ENCODE assay signal across 1 cellular context in genomic region chr7:44847920-44848634, GRCh38.
TF ChIP-seq lines count a peak whose summit lies in the region.

TSS of gene H2AZ2 (minus strand) at chr7:44848087. CDS start at chr7:44847971, 116 bp downstream.

TF ChIP-seq in HepG2, 621 proteins besides CTCF, POLR2A, EP300 and RAD21 (continued from another document and continues in another):
- TF ChIP-seq HMGXB3 (CRISPR knock-in tag; IDR thresholded peaks at IDR 0.05; ENCODE audit: borderline replicate concordance) (peak; percentile 99), MED1 (CRISPR knock-in tag; IDR thresholded peaks at IDR 0.05) (peak; percentile 47; the same call in 1 of the 2 replicates), PHF8 (CRISPR knock-in tag; IDR thresholded peaks at IDR 0.05) (peak; percentile 58), ZKSCAN8 (CRISPR knock-in tag; IDR thresholded peaks at IDR 0.05; ENCODE audit: borderline replicate concordance) (peak; percentile 73; the same call in 1 of the 2 replicates), SPEN (CRISPR knock-in tag; IDR thresholded peaks at IDR 0.05; ENCODE audit: low read depth) (peak; percentile 84), ZSCAN30 (CRISPR knock-in tag; IDR thresholded peaks at IDR 0.05) (no peak), SALL1 (CRISPR knock-in tag; IDR thresholded peaks at IDR 0.05) (peak; percentile 65), ZFYVE20 (CRISPR knock-in tag; IDR thresholded peaks at IDR 0.05; ENCODE audit: borderline replicate concordance, low read depth) (no peak), POLR2G (IDR thresholded peaks at IDR 0.05; ENCODE audit: low read depth, low read length) (peak; percentile 75), IRF2 (CRISPR knock-in tag; IDR thresholded peaks at IDR 0.05) (peak; percentile 56; the same call in 1 of the 2 replicates), ZUFSP (CRISPR knock-in tag; IDR thresholded peaks at IDR 0.05; ENCODE audit: borderline replicate concordance) (no peak), ZFY (CRISPR knock-in tag; IDR thresholded peaks at IDR 0.05) (peak; percentile 64; the same call in 1 of the 2 replicates), ZNF678 (CRISPR knock-in tag; IDR thresholded peaks at IDR 0.05) (peak; percentile 63; the same call in 1 of the 2 replicates), ZNF629 (CRISPR knock-in tag; conservative IDR thresholded peaks at IDR 0.05) (0 out of 2 replicates have a peak, but pooled peaks have one; percentile 21), TAF1 (CRISPR knock-in tag; IDR thresholded peaks at IDR 0.05) (peak; percentile 57; the same call in 1 of the 2 replicates), ZNF367 (CRISPR knock-in tag; IDR thresholded peaks at IDR 0.05; ENCODE audit: borderline replicate concordance) (peak; percentile 59; the same call in 1 of the 2 replicates), HNRNPLL (IDR thresholded peaks at IDR 0.05; ENCODE audit: low read depth, low read length, poor library complexity, severe bottlenecking) (peak; percentile 79), KMT2B (CRISPR knock-in tag; IDR thresholded peaks at IDR 0.05) (peak; percentile 48; the same call in 1 of the 2 replicates), SIX1 (CRISPR knock-in tag; IDR thresholded peaks at IDR 0.05; ENCODE audit: borderline replicate concordance) (no peak), PBX3 (CRISPR knock-in tag; IDR thresholded peaks at IDR 0.05; ENCODE audit: borderline replicate concordance) (peak; percentile 97), TP53 (CRISPR knock-in tag; conservative IDR thresholded peaks at IDR 0.05) (0 out of 2 replicates have a peak, but pooled peaks have one; percentile 69), CENPBD1 (CRISPR knock-in tag; IDR thresholded peaks at IDR 0.05; ENCODE audit: borderline replicate concordance, low read depth) (no peak), MIER3 (CRISPR knock-in tag; IDR thresholded peaks at IDR 0.05; ENCODE audit: borderline replicate concordance) (no peak), ZNF256 (CRISPR knock-in tag; conservative IDR thresholded peaks at IDR 0.05) (peak; percentile 72; the same call in 1 of the 2 replicates), ZNF20 (CRISPR knock-in tag; IDR thresholded peaks at IDR 0.05) (0 out of 2 replicates have a peak, but pooled peaks have one; percentile 62), DMAP1 (CRISPR knock-in tag; IDR thresholded peaks at IDR 0.05) (peak; percentile 82), ZNF24 (IDR thresholded peaks at IDR 0.05) (no peak), ZNF619 (CRISPR knock-in tag; IDR thresholded peaks at IDR 0.05) (no peak), ZNF841 (CRISPR knock-in tag; IDR thresholded peaks at IDR 0.05; ENCODE audit: borderline replicate concordance) (no peak), GABPB1 (CRISPR knock-in tag; IDR thresholded peaks at IDR 0.05) (peak; percentile 77), FOXA1 (IDR thresholded peaks at IDR 0.05) (no peak), FOXA1 (CRISPR knock-in tag; IDR thresholded peaks at IDR 0.05) (peak; percentile 45), PRMT3 (CRISPR knock-in tag; IDR thresholded peaks at IDR 0.05; ENCODE audit: borderline replicate concordance, low read depth) (0 out of 2 replicates have a peak, but pooled peaks have one; percentile 50), TERF1 (CRISPR knock-in tag; IDR thresholded peaks at IDR 0.05) (no peak), DRAP1 (CRISPR knock-in tag; IDR thresholded peaks at IDR 0.05) (peak; percentile 77; the same call in 1 of the 2 replicates), RFX3 (CRISPR knock-in tag; IDR thresholded peaks at IDR 0.05) (no peak), CREM (IDR thresholded peaks at IDR 0.05) (peak; percentile 92), CREM (CRISPR knock-in tag; IDR thresholded peaks at IDR 0.05) (no peak), YEATS2 (CRISPR knock-in tag; IDR thresholded peaks at IDR 0.05; ENCODE audit: borderline replicate concordance) (peak; percentile 89), KAT7 (CRISPR knock-in tag; IDR thresholded peaks at IDR 0.05; ENCODE audit: borderline replicate concordance) (no peak), ZHX1 (CRISPR knock-in tag; IDR thresholded peaks at IDR 0.05; ENCODE audit: low read depth) (no peak), BATF2 (CRISPR knock-in tag; IDR thresholded peaks at IDR 0.05) (no peak), TSC22D2 (CRISPR knock-in tag; IDR thresholded peaks at IDR 0.05; ENCODE audit: borderline replicate concordance) (peak; percentile 37; the same call in 1 of the 2 replicates), NR2C2 (CRISPR knock-in tag; IDR thresholded peaks at IDR 0.05; ENCODE audit: borderline replicate concordance) (peak; percentile 56), ZFAT (CRISPR knock-in tag; conservative IDR thresholded peaks at IDR 0.05) (no peak), MYC (CRISPR knock-in tag; IDR thresholded peaks at IDR 0.05; ENCODE audit: borderline replicate concordance) (peak; percentile 28), ZBTB14 (CRISPR knock-in tag; IDR thresholded peaks at IDR 0.05) (no peak), ASH2L (IDR thresholded peaks at IDR 0.05; ENCODE audit: insufficient read length, low read depth, low read length) (peak; percentile 82), ZFP91 (CRISPR knock-in tag; IDR thresholded peaks at IDR 0.05; ENCODE audit: borderline replicate concordance) (peak; percentile 12), ARNT2 (CRISPR knock-in tag; IDR thresholded peaks at IDR 0.05; ENCODE audit: low read depth) (peak; percentile 89; the same call in 1 of the 2 replicates), EZH2 (conservative IDR thresholded peaks at IDR 0.05; ENCODE audit: low read depth, low read length) (no peak), NFYB (CRISPR knock-in tag; IDR thresholded peaks at IDR 0.05) (peak; percentile 97)
